ENCODE assay signal across 8 cellular contexts in genomic region chr19:17328517-17329060, GRCh38. TPM values are rescaled to one million over a fixed set of nuclear protein-coding genes. Genes with fewer than 3 reads are reported as not detected.
A peak's percentile ranks its signal among the peaks of the same experiment; 100 is the strongest.
DNase-seq lines count a peak whose midpoint lies in the region; ATAC-seq and TF ChIP-seq lines count a peak whose summit lies in the region.

No MANE protein-coding gene starts in this region.

- H3K4me1 ChIP-seq in heart left ventricle (peaks cover 0 to 22% (median 1%) of the 10 kb centered on the region in 12 donors), thymus (ENCODE audit: control insufficient read depth, insufficient read depth, low read length) (peaks cover 12% of the 10 kb centered on the region)

- no peak for DNase-seq in heart left ventricle
- no peak for DNase-seq in cardiac septum (ENCODE audit: low spot score)
- peak; percentile 56 for DNase-seq in activated naive CD4-positive, alpha-beta T cell treated with anti-CD3 and anti-CD28 coated beads, Interleukin-2, amount 10 ng/mL, durations not matched to agents 7 days and 5 days
- DNase-seq in left colon = peak in 1 of 2 donors; percentile 37
- DNase-seq in globus pallidus (ENCODE audit: low spot score) = no peak

- peak overlapping the region in 1 of 12 donors; percentile 27 for H3K27ac ChIP-seq in heart left ventricle
- peak overlapping the region; percentile 53 for H3K27ac ChIP-seq in thymus (ENCODE audit: low read depth)

- ATAC-seq in heart left ventricle (no peak), left colon (peak; percentile 12), GM18870 (IDR thresholded peaks at IDR 0.05; ENCODE audit: unreplicated experiment) (no peak), GM21447 (IDR thresholded peaks at IDR 0.05; ENCODE audit: unreplicated experiment) (no peak)

- H3K36me3 ChIP-seq in heart left ventricle = peaks cover 0 to 17% (median 0%) of the 10 kb centered on the region in 9 donors
- H3K36me3 ChIP-seq in thymus (ENCODE audit: control insufficient read depth, insufficient read depth) = peaks cover 13% of the 10 kb centered on the region

- TF ChIP-seq POLR2A in heart left ventricle (IDR thresholded peaks at IDR 0.05) = no peak

- CTCF ChIA-PET in activated naive CD4-positive, alpha-beta T cell treated with anti-CD3 and anti-CD28 coated beads, Interleukin-2, amount 10 ng/mL, durations not matched to agents 7 days and 5 days (lab: Charles Lee) = no interaction called here

- peak overlapping the region in 9 of 12 donors; percentile 1 to 51 (median 26) for H3K4me3 ChIP-seq in heart left ventricle
- H3K4me3 ChIP-seq in thymus (ENCODE audit: low read length) = peak overlapping the region; percentile 58

- WGBS in heart left ventricle, 4 donors = 44 to 65% (median 51%) methylated on average over 33 to 57 of the region's 57 CpGs
- WGBS in thymus = 3% methylated on average over 57 of the region's 57 CpGs

- H3K4me3 Mint-ChIP-seq in activated naive CD4-positive, alpha-beta T cell treated with anti-CD3 and anti-CD28 coated beads, Interleukin-2, amount 10 ng/mL, durations not matched to agents 7 days and 5 days = peak overlapping the region; percentile 60

- intact Hi-C loops in heart left ventricle (cut with DNase I) (no loop called here), cardiac septum (cut with DNase I) (no loop called here), left colon (cut with DNase I, micrococcal nuclease) (no loop called here)

- peaks cover 30% of the 10 kb centered on the region for H3K4me1 Mint-ChIP-seq in activated naive CD4-positive, alpha-beta T cell treated with anti-CD3 and anti-CD28 coated beads, Interleukin-2, amount 10 ng/mL, durations not matched to agents 7 days and 5 days

- H3K9me3 ChIP-seq in heart left ventricle (no peaks in the 10 kb centered on the region), thymus (ENCODE audit: control insufficient read depth) (no peaks in the 10 kb centered on the region)

- no peak overlapping the region for H3K27ac Mint-ChIP-seq in activated naive CD4-positive, alpha-beta T cell treated with anti-CD3 and anti-CD28 coated beads, Interleukin-2, amount 10 ng/mL, durations not matched to agents 7 days and 5 days

- TF ChIP-seq CTCF in heart left ventricle (IDR thresholded peaks at IDR 0.05) = no peak

- no peaks in the 10 kb centered on the region for H3K9me3 Mint-ChIP-seq in activated naive CD4-positive, alpha-beta T cell treated with anti-CD3 and anti-CD28 coated beads, Interleukin-2, amount 10 ng/mL, durations not matched to agents 7 days and 5 days

- H3K27me3 ChIP-seq in heart left ventricle (peaks cover 0 to 17% (median 0%) of the 10 kb centered on the region in 9 donors), thymus (ENCODE audit: control insufficient read depth, insufficient read depth) (no peaks in the 10 kb centered on the region)

- peaks cover 11% of the 10 kb centered on the region for H3K36me3 Mint-ChIP-seq in activated naive CD4-positive, alpha-beta T cell treated with anti-CD3 and anti-CD28 coated beads, Interleukin-2, amount 10 ng/mL, durations not matched to agents 7 days and 5 days

- H3K27me3 Mint-ChIP-seq in activated naive CD4-positive, alpha-beta T cell treated with anti-CD3 and anti-CD28 coated beads, Interleukin-2, amount 10 ng/mL, durations not matched to agents 7 days and 5 days = peaks cover 39% of the 10 kb centered on the region

RNA-seq across cellular contexts. Expression of gene ANO8, which starts 6.1 kb away (rescaled TPM):
- total RNA-seq in heart left ventricle = 10 to 100 TPM in 2 of 9 donors, 1 to 10 TPM in 7; 6.4 to 11.0 (median 7.9) TPM
- 1 to 10 TPM; 4.8 to 8.3 TPM for polyA plus RNA-seq in heart left ventricle
- 7.3 TPM for total RNA-seq in cardiac septum
- 10 to 100 TPM in 1 of 2 donors, 1 to 10 TPM in 1; 8.4 to 10.8 TPM for total RNA-seq in left colon
- 13.5 TPM for polyA plus RNA-seq in thymus

RNA-seq across cellular contexts. Expression of gene GTPBP3, which starts 8.8 kb away (rescaled TPM):
- 10 to 100 TPM in 7 of 9 donors, 1 to 10 TPM in 2; 6.3 to 20.1 (median 11.3) TPM for total RNA-seq in heart left ventricle
- 10 to 100 TPM in 1 of 2 donors, 1 to 10 TPM in 1; 8.9 to 13.0 TPM for polyA plus RNA-seq in heart left ventricle
- 9.8 TPM for total RNA-seq in cardiac septum
- total RNA-seq in left colon = 10 to 100 TPM; 17.8 to 21.9 TPM
- polyA plus RNA-seq in thymus = 17.4 TPM

RNA-seq across cellular contexts. Expression of gene DDA1, which starts 19.2 kb away (rescaled TPM):
- total RNA-seq in heart left ventricle (10 to 100 TPM; 13.9 to 47.1 (median 35.7) TPM), cardiac septum (38.8 TPM), left colon (10 to 100 TPM; 47.7 to 49.2 TPM)
- polyA plus RNA-seq in heart left ventricle (10 to 100 TPM; 64.8 to 84.6 TPM), thymus (51.7 TPM)

RNA-seq across cellular contexts. Expression of gene MRPL34, which starts 22.9 kb away (rescaled TPM):
- total RNA-seq in heart left ventricle = 100 to 1,000 TPM in 8 of 9 donors, 10 to 100 TPM in 1; 97.8 to 389 (median 174) TPM
- 100 to 1,000 TPM; 296 to 325 TPM for polyA plus RNA-seq in heart left ventricle
- 136 TPM for total RNA-seq in cardiac septum
- 100 to 1,000 TPM; 142 to 165 TPM for total RNA-seq in left colon
- 123 TPM for polyA plus RNA-seq in thymus

RNA-seq across cellular contexts. Expression of gene ABHD8, which starts 25.4 kb away (rescaled TPM):
- 10 to 100 TPM in 5 of 9 donors, 1 to 10 TPM in 4; 7.4 to 21.8 (median 10.3) TPM for total RNA-seq in heart left ventricle
- 10 to 100 TPM; 11.6 to 19.2 TPM for polyA plus RNA-seq in heart left ventricle
- total RNA-seq in cardiac septum = 8.6 TPM
- total RNA-seq in left colon = 1 to 10 TPM; 5.6 to 6.0 TPM
- 10.3 TPM for polyA plus RNA-seq in thymus
